In genomic region chr12:32679910-32680217, GRCh38 we compare ENCODE assay signal across 8 cellular contexts. TPM values are rescaled to one million over a fixed set of nuclear protein-coding genes. Genes with fewer than 3 reads are reported as not detected.
DNase-seq lines count a peak whose midpoint lies in the region; ATAC-seq and TF ChIP-seq lines count a peak whose summit lies in the region.

No MANE protein-coding gene starts in this region.

- TF ChIP-seq EP300 in ovary (IDR thresholded peaks at IDR 0.05), result no peak

- H3K4me3 Mint-ChIP-seq in endodermal cell, result peak overlapping the region; percentile 83

- no peaks in the 10 kb centered on the region for H3K27me3 Mint-ChIP-seq in endodermal cell (ENCODE audit: insufficient read depth)

- peaks cover 13% of the 10 kb centered on the region for H3K4me1 Mint-ChIP-seq in endodermal cell

- no peak for TF ChIP-seq POLR2A in ovary (IDR thresholded peaks at IDR 0.05)

- H3K9ac ChIP-seq in ES-I3 (ENCODE audit: low read depth, low read length) (peak overlapping the region; percentile 99), endodermal cell (ENCODE audit: extremely low read depth, low read length, poor library complexity, severe bottlenecking) (peak overlapping the region; percentile 61)

- H3K9me3 ChIP-seq in ES-I3 (ENCODE audit: control insufficient read depth, insufficient read depth, low read length) (no peaks in the 10 kb centered on the region), endodermal cell (ENCODE audit: control insufficient read depth, low read length) (no peaks in the 10 kb centered on the region), ovary (no peaks in the 10 kb centered on the region)

- H3K4me3 ChIP-seq in endodermal cell (ENCODE audit: low read length) (peak overlapping the region; percentile 93), ovary (peak overlapping the region; percentile 99)

- WGBS in endodermal cell (ENCODE audit: insufficient coverage in 1 of 2, insufficient read length in 1 of 2), 2 experiments, result 1% methylated on average over 14 of the region's 14 CpGs
- 0 to 1% (median 0%) methylated on average over 14 of the region's 14 CpGs for WGBS in ovary, 3 donors

- peak overlapping the region; percentile 67 for H3K27ac Mint-ChIP-seq in endodermal cell

- peak; percentile 58 for DNase-seq in NCI-H774 (lab: John Stamatoyannopoulos, UW)
- no peak for DNase-seq in endodermal cell
- no peak for DNase-seq in ovary
- no peak for DNase-seq in HCEC 1CT
- DNase-seq in GF-D8 (lab: John Stamatoyannopoulos, UW), result no peak
- DNase-seq in stimulated activated CD4-positive, alpha-beta T cell treated with anti-CD3 and anti-CD28 coated beads, Interleukin-4, amount 100 ng/mL, for 1 hour, result no peak

- TF ChIP-seq CTCF in endodermal cell (conservative IDR thresholded peaks at IDR 0.05) (no peak), ovary (IDR thresholded peaks at IDR 0.05) (no peak)

- no peak for ATAC-seq in HG03108 (IDR thresholded peaks at IDR 0.05; ENCODE audit: unreplicated experiment)

- no peaks in the 10 kb centered on the region for H3K9me3 Mint-ChIP-seq in endodermal cell

- intact Hi-C loops in ovary (cut with DNase I), result loop anchor here in 3 of 4 donors (10.0 kb wide), 2 partner anchors 315 to 1025 kb away; partner anchors contain the start of gene ETFBKMT (in 2 of the 3)

- H3K4me1 ChIP-seq in ES-I3 (ENCODE audit: insufficient read depth, low read length) (peaks cover 8% of the 10 kb centered on the region; the same call in 1 of the 2 replicates), endodermal cell (ENCODE audit: control insufficient read depth, insufficient read depth, low read length) (no peaks in the 10 kb centered on the region), ovary (ENCODE audit: insufficient read depth) (no peaks in the 10 kb centered on the region)

- H3K27me3 ChIP-seq in endodermal cell (ENCODE audit: control insufficient read depth, insufficient read depth, low read length, poor library complexity, severe bottlenecking) (no peaks in the 10 kb centered on the region), ovary (no peaks in the 10 kb centered on the region)

- peak overlapping the region; percentile 83 for H3K27ac ChIP-seq in endodermal cell (ENCODE audit: low read depth, low read length)
- peak overlapping the region; percentile 76 to 90 for H3K27ac ChIP-seq in ovary

- peaks cover 16% of the 10 kb centered on the region for H3K36me3 Mint-ChIP-seq in endodermal cell (ENCODE audit: low read depth)

- H3K36me3 ChIP-seq in ES-I3 (ENCODE audit: insufficient read depth, low read length), result no peaks in the 10 kb centered on the region
- no peaks in the 10 kb centered on the region for H3K36me3 ChIP-seq in endodermal cell (ENCODE audit: control insufficient read depth, insufficient read depth, low read length)
- H3K36me3 ChIP-seq in ovary, result no peaks in the 10 kb centered on the region

RNA-seq across cellular contexts. Expression of gene DNM1L, which starts 0.8 kb away (rescaled TPM):
- total RNA-seq in endodermal cell, result 100 to 1,000 TPM; 100 to 156 TPM
- polyA plus RNA-seq in endodermal cell (2013, experiment 1 of 2), result 74.7 TPM
- 74.6 TPM for polyA plus RNA-seq in endodermal cell (2013, experiment 2 of 2)
- 10 to 100 TPM; 46.7 to 77.5 (median 48.5) TPM for total RNA-seq in ovary
- polyA plus RNA-seq in ovary, result 10 to 100 TPM; 19.4 to 36.4 TPM
